26 cellular contexts compared by ENCODE assay signal in genomic region chr17:80012156-80012555, GRCh38.
"Had no signal": no experiment of that assay in that cellular context is flagged by ENCODE, and none has a peak within 500 bp of the region (broad histone marks: within the 10 kb centered on the region; RNA-seq: fewer than 3 reads in every experiment).

No MANE protein-coding gene starts in this region.

- H3K4me1 Mint-ChIP-seq: immature natural killer cell had no signal

- H3K27ac Mint-ChIP-seq: immature natural killer cell; nephron; progenitor cell of endocrine pancreas; stimulated activated naive B cell treated with anti-CD40 and anti-IgM and Interleukin-4, amounts not matched to agents 10 μg/mL and 1 μg/mL and 100 μg/mL, for 72 hours had no signal

- DNase-seq: head of caudate nucleus; hypothalamus; immature natural killer cell; kidney; midbrain; naive thymus-derived CD8-positive, alpha-beta T cell; occipital lobe; ovary; stimulated activated CD4-positive, alpha-beta T cell treated with anti-CD3 and anti-CD28 coated beads, Interleukin-12 subunit alpha, Interleukin-12 subunit beta, amount 100 ng/mL, for 4 hours; stimulated activated CD4-positive, alpha-beta T cell treated with anti-CD3 and anti-CD28 coated beads, Interleukin-15, amount 100 ng/mL, for 24 hours; stimulated activated CD4-positive, alpha-beta T cell treated with anti-CD3 and anti-CD28 coated beads, Interleukin-2, amount 100 ng/mL, for 24 hours; stimulated activated CD4-positive, alpha-beta T cell treated with anti-CD3 and anti-CD28 coated beads, Interleukin-4, amount 100 ng/mL, for 1 hour; stimulated activated naive B cell treated with anti-CD40 and anti-IgM and Interleukin-4, amounts not matched to agents 10 μg/mL and 1 μg/mL and 100 μg/mL, for 72 hours; stimulated activated naive CD8-positive, alpha-beta T cell treated with anti-CD3 and anti-CD28 coated beads, Interleukin-15, Interleukin-2, amounts not matched to agents 100 U/mL and 50 U/mL, for 24 hours; tibial artery; upper lobe of right lung had no signal

- H3K9me3 ChIP-seq: mucosa of descending colon, neutrophil, ovary, right atrium auricular region, right lobe of liver, suprapubic skin, thoracic aorta, tibial artery, upper lobe of right lung had no signal

- ATAC-seq: mucosa of descending colon; naive thymus-derived CD8-positive, alpha-beta T cell; right lobe of liver; stimulated activated naive B cell treated with anti-CD40 and anti-IgM and Interleukin-4, amounts not matched to agents 10 μg/mL and 1 μg/mL and 100 μg/mL, for 72 hours; stimulated activated naive CD8-positive, alpha-beta T cell treated with anti-CD3 and anti-CD28 coated beads, Interleukin-15, Interleukin-2, amounts not matched to agents 100 U/mL and 50 U/mL, for 24 hours; upper lobe of right lung had no signal

- H3K36me3 ChIP-seq: neutrophil, ovary had no signal

- H3K9me3 Mint-ChIP-seq: naive thymus-derived CD8-positive, alpha-beta T cell; nephron; neural crest cell had no signal

- H3K27ac ChIP-seq: neutrophil, ovary, right atrium auricular region, right lobe of liver, suprapubic skin, thoracic aorta, tibial artery, upper lobe of right lung had no signal

- H3K27me3 Mint-ChIP-seq: naive thymus-derived CD8-positive, alpha-beta T cell; progenitor cell of endocrine pancreas had no signal

- H3K27me3 ChIP-seq: neutrophil, ovary, right atrium auricular region, right lobe of liver, suprapubic skin, tibial artery, upper lobe of right lung had no signal

- H3K4me3 Mint-ChIP-seq: immature natural killer cell; naive thymus-derived CD8-positive, alpha-beta T cell; nephron; stimulated activated naive B cell treated with anti-CD40 and anti-IgM and Interleukin-4, amounts not matched to agents 10 μg/mL and 1 μg/mL and 100 μg/mL, for 72 hours had no signal

- H3K4me3 ChIP-seq: lung, mucosa of descending colon, ovary, right atrium auricular region, right lobe of liver, suprapubic skin, thoracic aorta, tibial artery, upper lobe of right lung had no signal
